Comparison of ENCODE assay signal across 10 cellular contexts in genomic region chr9:120869726-120870125, GRCh38. TPM values are rescaled to one million over a fixed set of nuclear protein-coding genes. Genes with fewer than 3 reads are reported as not detected.
A peak's percentile ranks its signal among the peaks of the same experiment; 100 is the strongest.
DNase-seq lines count a peak whose midpoint lies in the region; ATAC-seq and TF ChIP-seq lines count a peak whose summit lies in the region.
"Had no signal": no experiment of that assay in that cellular context is flagged by ENCODE, and none has a peak within 500 bp of the region (broad histone marks: within the 10 kb centered on the region; RNA-seq: fewer than 3 reads in every experiment).

No MANE protein-coding gene starts in this region.

- H3K27me3 ChIP-seq in ascending aorta (no peaks in the 10 kb centered on the region), muscle layer of duodenum (ENCODE audit: low read depth, low read length) (no peaks in the 10 kb centered on the region), tibial artery (no peaks in the 10 kb centered on the region)

- ATAC-seq in HG02981 (IDR thresholded peaks at IDR 0.05; ENCODE audit: unreplicated experiment) (no peak), GM21786 (IDR thresholded peaks at IDR 0.05; ENCODE audit: unreplicated experiment) (no peak)

- H3K9me3 ChIP-seq in ascending aorta (no peaks in the 10 kb centered on the region), muscle layer of duodenum (ENCODE audit: control insufficient read depth in 1 of 2, low read length in 2 of 2) (no peaks in the 10 kb centered on the region), tibial artery (no peaks in the 10 kb centered on the region)

- H3K4me3 ChIP-seq in ascending aorta (peak overlapping the region in 1 of 2 donors; percentile 62), muscle layer of duodenum (ENCODE audit: low read depth in 1 of 2, low read length in 2 of 2) (peak overlapping the region in 1 of 2 donors; percentile 68), tibial artery (no peak overlapping the region)

- TF ChIP-seq CTCF in ascending aorta (IDR thresholded peaks at IDR 0.05) (no peak), tibial artery (IDR thresholded peaks at IDR 0.05) (no peak), GM13976 (IDR thresholded peaks at IDR 0.05; ENCODE audit: borderline replicate concordance, control extremely low read depth, extremely low read depth, insufficient read depth, missing control alignments) (no peak)

- in situ Hi-C loops in GM13976 (cut with MboI; ENCODE audit: low sequenced_read_pairs, unreplicated experiment), result no loop called here

- H3K4me1 ChIP-seq in ascending aorta, result peaks cover 5 to 16% of the 10 kb centered on the region in 2 donors
- peaks cover 4% of the 10 kb centered on the region in 2 donors for H3K4me1 ChIP-seq in muscle layer of duodenum (ENCODE audit: control insufficient read depth in 1 of 2, insufficient read depth in 2 of 2, low read length in 2 of 2)
- peaks cover 0 to 17% (median 12%) of the 10 kb centered on the region in 4 donors for H3K4me1 ChIP-seq in tibial artery

- H3K36me3 ChIP-seq in ascending aorta (peaks cover 32 to 36% of the 10 kb centered on the region in 2 donors), muscle layer of duodenum (ENCODE audit: control insufficient read depth in 1 of 2, insufficient read depth in 2 of 2, low read length in 2 of 2) (peaks cover 19 to 32% of the 10 kb centered on the region in 2 donors), tibial artery (peaks cover 7 to 54% (median 37%) of the 10 kb centered on the region in 3 donors)

- intact Hi-C loops in ascending aorta (cut with DNase I), result loop anchor here (2.0 to 5.0 kb wide), 3 partner anchors 77 to 333 kb away; partner anchors contain the start of genes CNTRL, FBXW2 and RAB14
- intact Hi-C loops in tibial artery (cut with DNase I; ENCODE audit: low total_unique reads), result loop anchor here (10.0 kb wide), 1 partner anchor 205 kb away; the partner anchor contains the start of gene CNTRL

- H3K27ac ChIP-seq in ascending aorta (peak overlapping the region; percentile 83 to 85), muscle layer of duodenum (ENCODE audit: low read length) (peak overlapping the region; percentile 61), tibial artery (peak overlapping the region; percentile 81 to 87)

- DNase-seq in activated effector memory CD4-positive, alpha-beta T cell treated with anti-CD3 and anti-CD28 coated beads, Interleukin-2, amount 50 U/mL, for 16 hours, result peak; percentile 62
- no peak for DNase-seq in activated effector memory CD4-positive, alpha-beta T cell treated with Interleukin-2 at 50 U/mL for 16 hours
- DNase-seq in ascending aorta (ENCODE audit: low spot score in 2 of 2) (no peak), tibial artery (no peak), GM13976 (ENCODE audit: low spot score) (no peak)
- DNase-seq: NCI-H2029, SW 1271 had no signal

RNA-seq across cellular contexts. Expression of gene PHF19, which starts 7.3 kb away (rescaled TPM):
- total RNA-seq in ascending aorta, result 33.0 TPM

RNA-seq across cellular contexts. Expression of gene PSMD5, which starts 27.0 kb away (rescaled TPM):
- total RNA-seq in ascending aorta, result 18.2 TPM

RNA-seq across cellular contexts. Expression of gene TRAF1, which starts 56.9 kb away (rescaled TPM):
- 16.7 TPM for total RNA-seq in ascending aorta
